ENCODE assay signal across 14 cellular contexts in genomic region chr2:112630268-112630667, GRCh38. TPM values are rescaled to one million over a fixed set of nuclear protein-coding genes. Genes with fewer than 3 reads are reported as not detected.
A peak's percentile ranks its signal among the peaks of the same experiment; 100 is the strongest.
DNase-seq lines count a peak whose midpoint lies in the region; TF ChIP-seq lines count a peak whose summit lies in the region.
"Had no signal": no experiment of that assay in that cellular context is flagged by ENCODE, and none has a peak within 500 bp of the region (broad histone marks: within the 10 kb centered on the region; RNA-seq: fewer than 3 reads in every experiment).

No MANE protein-coding gene starts in this region.

- WGBS in testis, 2 donors: 30 to 51% methylated on average over 4 of the region's 4 CpGs

- TF ChIP-seq CTCF in chondrocyte (IDR thresholded peaks at IDR 0.05): no peak
- no peak for TF ChIP-seq CTCF in testis (IDR thresholded peaks at IDR 0.05)

- H3K4me3 Mint-ChIP-seq in T-helper 1 cell treated with Interleukin-12 subunit alpha and Interleukin-12 subunit beta and Interleukin-4 antibody, amounts not matched to agents 30 μg/mL and 1 μg/mL, for 36 hours: peak overlapping the region; percentile 76
- H3K4me3 Mint-ChIP-seq in chondrocyte (ENCODE audit: unreplicated experiment): peak overlapping the region; percentile 31

- H3K4me3 ChIP-seq in skeletal muscle satellite cell (ENCODE audit: low read length) (no peak overlapping the region), testis (no peak overlapping the region)
- H3K4me3 ChIP-seq: lower lobe of right lung had no signal

- DNase-seq in T-helper 1 cell: no peak
- DNase-seq in M059J (ENCODE audit: low read depth): peak; percentile 52
- peak; percentile 19 for DNase-seq in chondrocyte (ENCODE audit: low spot score)
- DNase-seq in KG1 (lab: John Stamatoyannopoulos, UW): no peak
- no peak for DNase-seq in NCI-H1092 (lab: John Stamatoyannopoulos, UW)
- DNase-seq in testis: no peak
- DNase-seq: DMS79, hippocampal formation, NCI-H1048, NCI-H526 had no signal

- peak overlapping the region; percentile 89 for H3K27ac Mint-ChIP-seq in T-helper 1 cell treated with Interleukin-12 subunit alpha and Interleukin-12 subunit beta and Interleukin-4 antibody, amounts not matched to agents 30 μg/mL and 1 μg/mL, for 36 hours
- H3K27ac Mint-ChIP-seq in chondrocyte (ENCODE audit: unreplicated experiment): peak overlapping the region; percentile 91

- no peaks in the 10 kb centered on the region for H3K27me3 Mint-ChIP-seq in T-helper 1 cell treated with Interleukin-12 subunit alpha and Interleukin-12 subunit beta and Interleukin-4 antibody, amounts not matched to agents 30 μg/mL and 1 μg/mL, for 36 hours (ENCODE audit: low read depth)
- H3K27me3 Mint-ChIP-seq in chondrocyte (ENCODE audit: low read depth): no peaks in the 10 kb centered on the region

- H3K9ac ChIP-seq in skeletal muscle satellite cell (ENCODE audit: low read depth, low read length): peak overlapping the region; percentile 83

- H3K9me3 ChIP-seq in skeletal muscle satellite cell (replicated peaks; ENCODE audit: low read length): no peaks in the 10 kb centered on the region
- no peaks in the 10 kb centered on the region for H3K9me3 ChIP-seq in testis
- H3K9me3 ChIP-seq: breast epithelium, lower lobe of right lung had no signal

- TF ChIP-seq POLR2A in testis (IDR thresholded peaks at IDR 0.05): no peak

- peaks cover 2% of the 10 kb centered on the region for H3K36me3 Mint-ChIP-seq in T-helper 1 cell treated with Interleukin-12 subunit alpha and Interleukin-12 subunit beta and Interleukin-4 antibody, amounts not matched to agents 30 μg/mL and 1 μg/mL, for 36 hours (ENCODE audit: low read depth)
- H3K36me3 Mint-ChIP-seq in chondrocyte (ENCODE audit: low read depth): no peaks in the 10 kb centered on the region

- no peak overlapping the region for H3K27ac ChIP-seq in testis
- H3K27ac ChIP-seq: lower lobe of right lung had no signal

- H3K4me1 ChIP-seq in skeletal muscle satellite cell (ENCODE audit: control insufficient read depth, insufficient read depth, low read length) (peaks cover 75% of the 10 kb centered on the region), testis (peaks cover 5% of the 10 kb centered on the region)

- H3K27me3 ChIP-seq in skeletal muscle satellite cell (ENCODE audit: control insufficient read depth, insufficient read depth, low read length) (no peaks in the 10 kb centered on the region), testis (no peaks in the 10 kb centered on the region)
- H3K27me3 ChIP-seq: breast epithelium had no signal

- H3K9me3 Mint-ChIP-seq in T-helper 1 cell treated with Interleukin-12 subunit alpha and Interleukin-12 subunit beta and Interleukin-4 antibody, amounts not matched to agents 30 μg/mL and 1 μg/mL, for 36 hours: no peaks in the 10 kb centered on the region
- H3K9me3 Mint-ChIP-seq in chondrocyte (ENCODE audit: low read depth): no peaks in the 10 kb centered on the region

- peak overlapping the region; percentile 85 for H3K4me2 ChIP-seq in skeletal muscle satellite cell (ENCODE audit: low read length)

- H3K4me1 Mint-ChIP-seq in T-helper 1 cell treated with Interleukin-12 subunit alpha and Interleukin-12 subunit beta and Interleukin-4 antibody, amounts not matched to agents 30 μg/mL and 1 μg/mL, for 36 hours (ENCODE audit: low read depth): peaks cover 81% of the 10 kb centered on the region
- H3K4me1 Mint-ChIP-seq in chondrocyte (ENCODE audit: low read depth): peaks cover 70% of the 10 kb centered on the region

- H3K36me3 ChIP-seq in skeletal muscle satellite cell (ENCODE audit: insufficient read depth, low read length) (no peaks in the 10 kb centered on the region), testis (ENCODE audit: low read depth, missing control alignments) (no peaks in the 10 kb centered on the region)
- H3K36me3 ChIP-seq: breast epithelium, lower lobe of right lung had no signal

- intact Hi-C loops in testis (cut with DNase I; ENCODE audit: low total_unique reads): no loop called here

RNA-seq across cellular contexts. Expression of gene SLC20A1, which starts 15.5 kb away (rescaled TPM):
- total RNA-seq in M059J (2014; rRNA removed; shearing (Covaris generic)): 51.7 and 70.1 TPM in 2 replicates
- total RNA-seq in chondrocyte: 62.2 to 94.5 TPM (median 63.0 TPM) in 3 replicates
- total RNA-seq in skeletal muscle satellite cell (2012; rRNA removed): 110 and 184 TPM in 2 replicates
- 10 to 100 TPM; 38.7 to 47.8 TPM for total RNA-seq in testis
- 30.2 TPM for polyA plus RNA-seq in testis (ENCODE audit: insufficient read depth, low read depth, low replicate concordance)

RNA-seq across cellular contexts. Expression of gene CHCHD5, which starts 45.9 kb away (rescaled TPM):
- total RNA-seq in M059J (2014; rRNA removed; shearing (Covaris generic)): 11.5 and 16.9 TPM in 2 replicates
- total RNA-seq in chondrocyte (16.9 to 22.7 TPM (median 22.4 TPM) in 3 replicates), testis (10 to 100 TPM; 49.0 to 51.3 TPM)
- total RNA-seq in skeletal muscle satellite cell (2012; rRNA removed): 13.1 and 13.4 TPM in 2 replicates
- 98.9 TPM for polyA plus RNA-seq in testis (ENCODE audit: insufficient read depth, low read depth, low replicate concordance)

Comparison
In these comparisons a context has a peak if more than half of its experiments do, and no peak if none do; other contexts are left out.
1. DNase-seq: peak in M059J (single experiment) and chondrocyte (single experiment); none in T-helper 1 cell (0 of 5), KG1 (single experiment), NCI-H1092 (single experiment) and testis (single experiment).